In genomic region chr19:4378886-4379285, GRCh38 we compare ENCODE assay signal across 15 cellular contexts. TPM values are rescaled to one million over a fixed set of nuclear protein-coding genes. Genes with fewer than 3 reads are reported as not detected.
DNase-seq lines count a peak whose midpoint lies in the region; ATAC-seq and TF ChIP-seq lines count a peak whose summit lies in the region.
"Had no signal": no experiment of that assay in that cellular context is flagged by ENCODE, and none has a peak within 500 bp of the region (broad histone marks: within the 10 kb centered on the region; RNA-seq: fewer than 3 reads in every experiment).

No MANE protein-coding gene starts in this region.

- peaks cover 6 to 36% (median 14%) of the 10 kb centered on the region in 11 experiments; a peak in 19 of 22 replicates for H3K36me3 ChIP-seq in BLaER1 treated with 17β-estradiol and CSF1 and Interleukin-3, amounts not matched to agents 10 nM and 100 nM
- peaks cover 0 to 4% of the 10 kb centered on the region in 2 donors for H3K36me3 ChIP-seq in aorta (ENCODE audit: control insufficient read depth in 1 of 2, insufficient read depth in 2 of 2, low read length in 1 of 2)
- 0 out of 2 replicates have a peak, but pooled peaks cover 2% of the 10 kb centered on the region for H3K36me3 ChIP-seq in MG63
- H3K36me3 ChIP-seq: transverse colon had no signal

- H3K9ac ChIP-seq in BLaER1 treated with 17β-estradiol and CSF1 and Interleukin-3, amounts not matched to agents 10 nM and 100 nM: peak overlapping the region in 6 of 11 experiments; percentile 3 to 64 (median 44); a peak in 7 of 22 replicates

- peaks cover 7% of the 10 kb centered on the region for H3K36me3 Mint-ChIP-seq in activated naive CD8-positive, alpha-beta T cell treated with anti-CD3 and anti-CD28 coated beads, Interleukin-2, amount 50 U/mL, for 24 hours (ENCODE audit: low read depth)
- H3K36me3 Mint-ChIP-seq in naive thymus-derived CD8-positive, alpha-beta T cell: peaks cover 0 to 6% (median 0%) of the 10 kb centered on the region in 3 donors

- no peak for ATAC-seq in activated naive CD8-positive, alpha-beta T cell treated with anti-CD3 and anti-CD28 coated beads, Interleukin-2, amount 50 U/mL, for 24 hours
- no peak for ATAC-seq in naive thymus-derived CD8-positive, alpha-beta T cell
- ATAC-seq in GM21423 (IDR thresholded peaks at IDR 0.05; ENCODE audit: unreplicated experiment) (no peak), aorta (ENCODE audit: low FRiP score) (no peak)

- POLR2A ChIA-PET in naive thymus-derived CD8-positive, alpha-beta T cell (lab: Charles Lee): interaction anchor here (3.6 kb wide), 1 partner anchor 8 kb away, joined by 17 read pairs; no protein-coding TSS in a partner anchor

- no peaks in the 10 kb centered on the region for H3K9me3 ChIP-seq in BLaER1 treated with 17β-estradiol and CSF1 and Interleukin-3, amounts not matched to agents 10 nM and 100 nM (replicated peaks in 1 of 11)
- H3K9me3 ChIP-seq in aorta (ENCODE audit: control insufficient read depth, low read length) (no peaks in the 10 kb centered on the region), MG63 (no peaks in the 10 kb centered on the region)
- H3K9me3 ChIP-seq: transverse colon had no signal

- H3K27ac Mint-ChIP-seq in activated naive CD8-positive, alpha-beta T cell treated with anti-CD3 and anti-CD28 coated beads, Interleukin-2, amount 50 U/mL, for 24 hours: peak overlapping the region; percentile 94
- peak overlapping the region; percentile 14 to 99 (median 94) for H3K27ac Mint-ChIP-seq in naive thymus-derived CD8-positive, alpha-beta T cell

- H3K9me3 Mint-ChIP-seq in activated naive CD8-positive, alpha-beta T cell treated with anti-CD3 and anti-CD28 coated beads, Interleukin-2, amount 50 U/mL, for 24 hours: no peaks in the 10 kb centered on the region
- no peaks in the 10 kb centered on the region for H3K9me3 Mint-ChIP-seq in naive thymus-derived CD8-positive, alpha-beta T cell
- H3K9me3 Mint-ChIP-seq: HFFc6 had no signal

- H4K20me1 ChIP-seq in BLaER1 treated with 17β-estradiol and CSF1 and Interleukin-3, amounts not matched to agents 10 nM and 100 nM: peaks cover 96 to 100% (median 100%) of the 10 kb centered on the region in 11 experiments

- 93 to 95% methylated on average over 11 of the region's 11 CpGs for WGBS in aorta, 2 donors

- no peaks in the 10 kb centered on the region for H3K27me3 Mint-ChIP-seq in activated naive CD8-positive, alpha-beta T cell treated with anti-CD3 and anti-CD28 coated beads, Interleukin-2, amount 50 U/mL, for 24 hours
- no peaks in the 10 kb centered on the region for H3K27me3 Mint-ChIP-seq in naive thymus-derived CD8-positive, alpha-beta T cell

- peak overlapping the region in 4 of 11 experiments; percentile 48 to 66 (median 64); a peak in 7 of 22 replicates for H3K27ac ChIP-seq in BLaER1 treated with 17β-estradiol and CSF1 and Interleukin-3, amounts not matched to agents 10 nM and 100 nM
- H3K27ac ChIP-seq in aorta (ENCODE audit: low read depth in 1 of 2, low read length in 2 of 2): no peak overlapping the region
- H3K27ac ChIP-seq: brain microvascular endothelial cell, SK-N-MC had no signal

- peaks cover 65% of the 10 kb centered on the region for H3K4me1 Mint-ChIP-seq in activated naive CD8-positive, alpha-beta T cell treated with anti-CD3 and anti-CD28 coated beads, Interleukin-2, amount 50 U/mL, for 24 hours
- H3K4me1 Mint-ChIP-seq in naive thymus-derived CD8-positive, alpha-beta T cell: peaks cover 36 to 69% (median 59%) of the 10 kb centered on the region in 4 donors

- peaks cover 84 to 100% (median 93%) of the 10 kb centered on the region in 10 experiments for H3K4me1 ChIP-seq in BLaER1 treated with 17β-estradiol and CSF1 and Interleukin-3, amounts not matched to agents 10 nM and 100 nM
- H3K4me1 ChIP-seq in aorta (ENCODE audit: control insufficient read depth in 1 of 2, insufficient read depth in 2 of 2, low read length in 2 of 2): peaks cover 0 to 6% of the 10 kb centered on the region in 2 donors

- H3K27me3 ChIP-seq in BLaER1 treated with 17β-estradiol and CSF1 and Interleukin-3, amounts not matched to agents 10 nM and 100 nM: no peaks in the 10 kb centered on the region
- H3K27me3 ChIP-seq in aorta (ENCODE audit: control insufficient read depth in 1 of 2, insufficient read depth in 2 of 2, low read length in 1 of 2) (no peaks in the 10 kb centered on the region), MG63 (no peaks in the 10 kb centered on the region)
- H3K27me3 ChIP-seq: brain microvascular endothelial cell, transverse colon had no signal

- intact Hi-C loops in aorta (cut with DNase I): no loop called here

- H3K4me3 Mint-ChIP-seq in activated naive CD8-positive, alpha-beta T cell treated with anti-CD3 and anti-CD28 coated beads, Interleukin-2, amount 50 U/mL, for 24 hours: peak overlapping the region; percentile 71
- H3K4me3 Mint-ChIP-seq in naive thymus-derived CD8-positive, alpha-beta T cell: peak overlapping the region; percentile 42 to 94 (median 84)
- H3K4me3 Mint-ChIP-seq: HFFc6 had no signal

- TF ChIP-seq CTCF in GM12875 (IDR thresholded peaks at IDR 0.05; ENCODE audit: borderline replicate concordance, insufficient read depth, low read depth, low read length): no peak

- peak overlapping the region; percentile 96 to 100 (median 99) for H3K4me2 ChIP-seq in BLaER1 treated with 17β-estradiol and CSF1 and Interleukin-3, amounts not matched to agents 10 nM and 100 nM

- DNase-seq in activated naive CD8-positive, alpha-beta T cell treated with anti-CD3 and anti-CD28 coated beads, Interleukin-2, amount 50 U/mL, for 24 hours: no peak
- DNase-seq in naive thymus-derived CD8-positive, alpha-beta T cell: no peak
- no peak for DNase-seq in HuH-7 (ENCODE audit: low spot score)
- DNase-seq in aorta: no peak
- DNase-seq in MG63: no peak
- DNase-seq: activated CD4-positive, alpha-beta T cell treated with anti-CD3 and anti-CD28 coated beads, Interleukin-2, amount 50 U/mL, for 4 hours; brain microvascular endothelial cell; HFFc6; islet precursor cell; MM.1S; transverse colon had no signal

- no peak overlapping the region for H3K4me3 ChIP-seq in BLaER1 treated with 17β-estradiol and CSF1 and Interleukin-3, amounts not matched to agents 10 nM and 100 nM
- H3K4me3 ChIP-seq in GM12875 (ENCODE audit: low read depth, low read length) (peak overlapping the region; percentile 36), aorta (ENCODE audit: low read length in 2 of 2) (no peak overlapping the region), MG63 (no peak overlapping the region)
- H3K4me3 ChIP-seq: SK-N-MC, transverse colon had no signal

RNA-seq across cellular contexts. Expression of gene SH3GL1, which starts 21.5 kb away (rescaled TPM):
- total RNA-seq in naive thymus-derived CD8-positive, alpha-beta T cell: 10 to 100 TPM; 38.3 to 38.6 TPM
- 10 to 100 TPM; 11.8 to 20.4 (median 12.3) TPM for polyA plus RNA-seq in naive thymus-derived CD8-positive, alpha-beta T cell
- total RNA-seq in aorta: 10 to 100 TPM; 66.5 to 69.7 TPM
- 10 to 100 TPM; 37.7 to 48.6 TPM for polyA plus RNA-seq in aorta
- total RNA-seq in MG63 (2014; rRNA removed; shearing (Covaris generic); ENCODE audit: low replicate concordance): 50.5 and 76.0 TPM in 2 replicates

RNA-seq across cellular contexts. Expression of gene CHAF1A, which starts 23.6 kb away (rescaled TPM):
- total RNA-seq in naive thymus-derived CD8-positive, alpha-beta T cell: 10 to 100 TPM in 1 of 2 experiments, 1 to 10 TPM in 1; 7.5 to 10.9 TPM
- 1 to 10 TPM; 1.7 to 2.4 (median 2.1) TPM for polyA plus RNA-seq in naive thymus-derived CD8-positive, alpha-beta T cell
- total RNA-seq in aorta: 1 to 10 TPM; 6.5 to 7.0 TPM
- polyA plus RNA-seq in aorta: 1 to 10 TPM; 5.2 to 9.3 TPM
- 24.1 and 24.7 TPM in 2 replicates for total RNA-seq in MG63 (2014; rRNA removed; shearing (Covaris generic); ENCODE audit: low replicate concordance)

RNA-seq across cellular contexts. Expression of gene MPND, which starts 35.5 kb away (rescaled TPM):
- total RNA-seq in naive thymus-derived CD8-positive, alpha-beta T cell: 10 to 100 TPM; 18.9 to 22.1 TPM
- polyA plus RNA-seq in naive thymus-derived CD8-positive, alpha-beta T cell: 1 to 10 TPM; 4.6 to 5.3 (median 4.7) TPM
- total RNA-seq in aorta: 10 to 100 TPM; 13.5 to 14.3 TPM
- polyA plus RNA-seq in aorta: 10 to 100 TPM; 16.0 to 17.9 TPM
- 0.52 and 4.4 TPM in 2 replicates for total RNA-seq in MG63 (2014; rRNA removed; shearing (Covaris generic); ENCODE audit: low replicate concordance)

RNA-seq across cellular contexts. Expression of gene STAP2, which starts 40.3 kb away (rescaled TPM):
- total RNA-seq in naive thymus-derived CD8-positive, alpha-beta T cell: 1 to 10 TPM; 1.4 to 2.3 TPM
- polyA plus RNA-seq in naive thymus-derived CD8-positive, alpha-beta T cell: 1 to 10 TPM; 1.3 to 2.6 (median 1.5) TPM
- total RNA-seq in aorta: 1 to 10 TPM; 1.9 to 2.2 TPM
- 10 to 100 TPM in 1 of 2 donors, under 1 TPM in 1; 0.13 to 27.8 TPM for polyA plus RNA-seq in aorta
- not detected in 2 replicates for total RNA-seq in MG63 (2014; rRNA removed; shearing (Covaris generic); ENCODE audit: low replicate concordance)
